1 cellular context compared by ENCODE assay signal in genomic region chr6:74705451-74705850, GRCh38.
TF ChIP-seq lines count a peak whose summit lies in the region.

No MANE protein-coding gene starts in this region.

TF ChIP-seq in IMR-90, 13 proteins besides CTCF, POLR2A, EP300 and RAD21 (continued from another document):
- TF ChIP-seq ELK1 (IDR thresholded peaks at IDR 0.05; ENCODE audit: borderline replicate concordance, low read depth, low read length) (no peak), CEBPB (IDR thresholded peaks at IDR 0.05; ENCODE audit: low read depth, low read length) (no peak), RCOR1 (IDR thresholded peaks at IDR 0.05; ENCODE audit: insufficient replicate concordance, low read length) (no peak), MAFK (IDR thresholded peaks at IDR 0.05; ENCODE audit: low read depth, low read length) (no peak), RFX5 (IDR thresholded peaks at IDR 0.05; ENCODE audit: low read depth, low read length) (no peak), SMC3 (IDR thresholded peaks at IDR 0.05; ENCODE audit: low read depth, low read length) (no peak), BHLHE40 (IDR thresholded peaks at IDR 0.05; ENCODE audit: low read depth, low read length) (no peak), FOS (IDR thresholded peaks at IDR 0.05; ENCODE audit: low read depth, low read length) (no peak), MAZ (IDR thresholded peaks at IDR 0.05; ENCODE audit: borderline replicate concordance, low read depth, low read length) (no peak), NFE2L2 (IDR thresholded peaks at IDR 0.05; ENCODE audit: low read depth, low read length) (no peak)
TF ChIP-seq in IMR-90: peak in this region for 0.
